14 cellular contexts compared by ENCODE assay signal in the genomic region with DNA sequence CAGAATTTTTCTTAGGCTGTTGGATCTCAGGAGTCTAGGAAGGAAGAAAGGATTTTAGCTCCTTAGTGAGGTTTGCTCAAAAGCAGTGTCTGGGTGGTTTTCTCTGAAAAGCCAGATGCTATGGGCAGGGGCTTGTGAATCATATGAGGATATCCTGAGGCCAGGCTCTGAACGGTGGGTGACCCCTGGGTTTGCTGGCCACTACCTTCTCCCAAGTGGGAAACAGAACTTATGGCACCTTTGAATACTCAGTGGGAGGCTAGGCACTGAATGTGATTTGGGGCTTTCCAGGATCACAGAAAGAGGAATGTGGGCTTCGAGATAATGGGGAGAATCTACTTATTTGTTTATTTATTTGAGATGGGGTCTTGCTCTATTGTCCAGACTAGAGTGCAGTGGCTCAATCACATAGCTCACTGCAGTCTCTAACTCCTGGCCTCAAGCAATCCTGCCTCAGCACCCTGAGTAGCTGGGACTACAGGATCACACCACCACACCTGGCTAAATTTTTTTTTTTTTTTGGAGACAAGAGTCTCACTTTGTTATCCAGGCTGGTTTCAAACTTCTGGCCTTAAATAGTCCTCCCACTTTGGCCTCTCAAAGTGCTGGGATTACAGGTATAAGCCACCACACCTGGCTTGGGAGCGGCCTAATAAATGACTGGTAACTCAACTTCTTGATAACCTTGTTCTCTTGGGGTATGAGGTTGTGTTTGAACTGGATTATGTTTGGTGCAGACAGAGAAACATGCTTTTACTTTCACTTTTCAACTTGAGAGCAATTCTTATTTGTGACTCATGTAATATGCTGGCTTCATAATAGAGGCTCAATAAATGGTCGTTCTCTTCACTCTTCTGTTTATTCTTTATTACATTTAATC.
A peak's percentile ranks its signal among the peaks of the same experiment; 100 is the strongest.
DNase-seq lines count a peak whose midpoint lies in the region; ATAC-seq, FAIRE-seq and TF ChIP-seq lines count a peak whose summit lies in the region.
"Had no signal": no experiment of that assay in that cellular context is flagged by ENCODE, and none has a peak within 500 bp of the region (broad histone marks: within the 10 kb centered on the region; RNA-seq: fewer than 3 reads in every experiment).

No MANE protein-coding gene starts in this region.

- H2AFZ ChIP-seq in OCI-LY7 (ENCODE audit: low read length) = no peak overlapping the region

- no peak overlapping the region for H3K4me2 ChIP-seq in OCI-LY7 (ENCODE audit: low read length)

- intact Hi-C loops in kidney (cut with DNase I) = no loop called here
- intact Hi-C loops in tibial artery (cut with DNase I; ENCODE audit: low total_unique reads) = no loop called here
- intact Hi-C loops in CD4-positive, alpha-beta memory T cell (cut with micrococcal nuclease) = no loop called here
- intact Hi-C loops in OCI-LY7 (cut with micrococcal nuclease; ENCODE audit: unreplicated experiment) = no loop called here
- intact Hi-C loops in body of pancreas (cut with DNase I) = no loop called here

- POLR2A ChIA-PET in CD4-positive, alpha-beta memory T cell (lab: Charles Lee; ENCODE audit: partially characterized antibody) = no interaction called here
- POLR2A ChIA-PET in OCI-LY7 (lab: Charles Lee) = interaction anchor here (0.6 kb wide), 2 partner anchors 1031 to 1505 kb away, joined by 3 to 4 read pairs; no protein-coding TSS in a partner anchor

- no peaks in the 10 kb centered on the region for H4K20me1 ChIP-seq in OCI-LY7 (ENCODE audit: insufficient read depth, low read length)

- peaks cover 12% of the 10 kb centered on the region for H3K27me3 Mint-ChIP-seq in activated T-cell treated with anti-CD3 and anti-CD28 coated beads, Interleukin-2, amount 50 U/mL, for 4 hours (ENCODE audit: low read depth)
- peaks cover 7% of the 10 kb centered on the region for H3K27me3 Mint-ChIP-seq in activated T-cell treated with anti-CD3 and anti-CD28 coated beads, Interleukin-2, amount 50 U/mL, for 72 hours (ENCODE audit: low read depth)
- H3K27me3 Mint-ChIP-seq in CD4-positive, alpha-beta memory T cell = peaks cover 8% of the 10 kb centered on the region in 2 donors

- DNase-seq in activated T-cell treated with anti-CD3 and anti-CD28 coated beads, Interleukin-2, amount 50 U/mL, for 4 hours = no peak
- no peak for DNase-seq in activated T-cell treated with anti-CD3 and anti-CD28 coated beads, Interleukin-2, amount 50 U/mL, for 72 hours
- DNase-seq in adipocyte (ENCODE audit: low read depth) (peak; percentile 15), kidney (no peak), tibial artery (no peak), OCI-LY7 (ENCODE audit: low spot score) (no peak), body of pancreas (no peak)
- no peak for DNase-seq in CD4-positive, alpha-beta memory T cell
- DNase-seq: stimulated activated CD4-positive, alpha-beta T cell treated with anti-CD3 and anti-CD28 coated beads, Interleukin-1b, Interleukin-23, amount 100 ng/mL, for 48 hours; stimulated activated naive CD4-positive, alpha-beta T cell had no signal

- H3K27ac ChIP-seq in kidney (ENCODE audit: low read depth in 2 of 2, low read length in 2 of 2) (peak overlapping the region; percentile 2 to 51), tibial artery (peak overlapping the region; percentile 73 to 80), OCI-LY7 (ENCODE audit: low read depth, low read length, poor library complexity, severe bottlenecking) (no peak overlapping the region), body of pancreas (no peak overlapping the region)
- no peak overlapping the region for H3K27ac ChIP-seq in CD4-positive, alpha-beta memory T cell (ENCODE audit: low read depth, low read length)
- H3K27ac ChIP-seq: neutrophil had no signal

- no peaks in the 10 kb centered on the region for H3K9me2 ChIP-seq in OCI-LY7 (ENCODE audit: insufficient read depth, low read length)

- no peak for FAIRE-seq in kidney (lab: Jason Lieb, UNC)
- FAIRE-seq: G401.6, keratinocyte had no signal

- H3K79me2 ChIP-seq in OCI-LY7 (ENCODE audit: insufficient read depth, low read depth, low read length) = no peaks in the 10 kb centered on the region

- no peak for TF ChIP-seq CTCF in kidney (IDR thresholded peaks at IDR 0.05; ENCODE audit: borderline replicate concordance, extremely low read depth, insufficient read depth)
- TF ChIP-seq CTCF in tibial artery (IDR thresholded peaks at IDR 0.05) = no peak
- TF ChIP-seq CTCF in OCI-LY7 (conservative IDR thresholded peaks at IDR 0.05; ENCODE audit: low read length) = no peak
- TF ChIP-seq CTCF in body of pancreas (IDR thresholded peaks at IDR 0.05) = no peak

- H3K36me3 ChIP-seq in adipocyte (ENCODE audit: control insufficient read depth, insufficient read depth, low read length, severe bottlenecking) (no peaks in the 10 kb centered on the region), kidney (ENCODE audit: control insufficient read depth in 1 of 2, insufficient read depth in 2 of 2, low read length in 2 of 2) (no peaks in the 10 kb centered on the region), tibial artery (no peaks in the 10 kb centered on the region), OCI-LY7 (ENCODE audit: insufficient read depth, low read length) (no peaks in the 10 kb centered on the region), body of pancreas (replicated peaks in 1 of 2; ENCODE audit: insufficient read depth in 1 of 2, low read depth in 2 of 2) (no peaks in the 10 kb centered on the region)
- no peaks in the 10 kb centered on the region for H3K36me3 ChIP-seq in CD4-positive, alpha-beta memory T cell (ENCODE audit: insufficient read depth, low read length)
- H3K36me3 ChIP-seq: neutrophil had no signal

- H3K4me3 ChIP-seq in adipocyte (ENCODE audit: low read length) = peak overlapping the region; percentile 54
- no peak overlapping the region for H3K4me3 ChIP-seq in kidney (ENCODE audit: low read length in 2 of 2)
- H3K4me3 ChIP-seq in tibial artery = no peak overlapping the region
- H3K4me3 ChIP-seq in CD4-positive, alpha-beta memory T cell (ENCODE audit: low read length in 2 of 2) = no peak overlapping the region
- no peak overlapping the region for H3K4me3 ChIP-seq in OCI-LY7 (ENCODE audit: low read depth, low read length, poor library complexity, severe bottlenecking)
- no peak overlapping the region for H3K4me3 ChIP-seq in body of pancreas

- H3K4me1 ChIP-seq in adipocyte (ENCODE audit: control insufficient read depth, insufficient read depth, low read length) (peaks cover 34% of the 10 kb centered on the region), kidney (ENCODE audit: control insufficient read depth in 1 of 2, insufficient read depth in 1 of 2, low read depth in 1 of 2, low read length in 2 of 2) (peaks cover 0 to 2% of the 10 kb centered on the region in 2 donors), tibial artery (peaks cover 0 to 34% (median 11%) of the 10 kb centered on the region in 4 donors), OCI-LY7 (ENCODE audit: insufficient read depth, low read length, poor library complexity, severe bottlenecking) (no peaks in the 10 kb centered on the region), body of pancreas (no peaks in the 10 kb centered on the region)
- H3K4me1 ChIP-seq in CD4-positive, alpha-beta memory T cell (ENCODE audit: insufficient read depth, low read length) = no peaks in the 10 kb centered on the region

- H3K9me3 Mint-ChIP-seq in activated T-cell treated with anti-CD3 and anti-CD28 coated beads, Interleukin-2, amount 50 U/mL, for 4 hours = peaks cover 9% of the 10 kb centered on the region
- peaks cover 2% of the 10 kb centered on the region in 2 donors for H3K9me3 Mint-ChIP-seq in activated T-cell treated with anti-CD3 and anti-CD28 coated beads, Interleukin-2, amount 50 U/mL, for 72 hours
- peaks cover 0 to 13% (median 10%) of the 10 kb centered on the region in 8 donors for H3K9me3 Mint-ChIP-seq in CD4-positive, alpha-beta memory T cell

- TF ChIP-seq POLR2A in body of pancreas (IDR thresholded peaks at IDR 0.05) = no peak

- no TSS peak for BruUV-seq in OCI-LY7 (replicated peaks; lab: Mats Ljungman, UMichigan)

- CTCF ChIA-PET in CD4-positive, alpha-beta memory T cell (lab: Charles Lee; ENCODE audit: partially characterized antibody) = interaction anchor here (1.2 to 1.6 kb wide), 2 partner anchors 9 to 11 kb away, joined by 3 to 4 read pairs; no protein-coding TSS in a partner anchor
- CTCF ChIA-PET in OCI-LY7 (lab: Charles Lee; ENCODE audit: unreplicated experiment) = no interaction called here

- 68 to 70% methylated on average over 4 of the region's 4 CpGs for WGBS in body of pancreas, 2 donors

- ATAC-seq in activated T-cell treated with anti-CD3 and anti-CD28 coated beads, Interleukin-2, amount 50 U/mL, for 4 hours = peak; percentile 34 to 56
- ATAC-seq in activated T-cell treated with anti-CD3 and anti-CD28 coated beads, Interleukin-2, amount 50 U/mL, for 72 hours (replicated peaks in 1 of 2) = no peak
- no peak for ATAC-seq in body of pancreas

- H3K9me3 ChIP-seq in adipocyte (ENCODE audit: control insufficient read depth, low read length) (peaks cover 20% of the 10 kb centered on the region), kidney (ENCODE audit: control insufficient read depth in 1 of 2, low read length in 2 of 2) (peaks cover 0 to 8% of the 10 kb centered on the region in 2 donors), tibial artery (peaks cover 0 to 11% (median 0%) of the 10 kb centered on the region in 3 donors), OCI-LY7 (ENCODE audit: low read length) (peaks cover 7% of the 10 kb centered on the region; the same call in 1 of the 2 replicates), body of pancreas (peaks cover 0 to 7% (median 0%) of the 10 kb centered on the region in 3 donors)
- H3K9me3 ChIP-seq in CD4-positive, alpha-beta memory T cell (ENCODE audit: control insufficient read depth in 1 of 2, low read length in 2 of 2) = no peaks in the 10 kb centered on the region
- H3K9me3 ChIP-seq: neutrophil had no signal

- no peak overlapping the region for H3K4me3 Mint-ChIP-seq in activated T-cell treated with anti-CD3 and anti-CD28 coated beads, Interleukin-2, amount 50 U/mL, for 4 hours
- no peak overlapping the region for H3K4me3 Mint-ChIP-seq in activated T-cell treated with anti-CD3 and anti-CD28 coated beads, Interleukin-2, amount 50 U/mL, for 72 hours
- peak overlapping the region in 2 of 8 donors; percentile 2 to 40 for H3K4me3 Mint-ChIP-seq in CD4-positive, alpha-beta memory T cell
- H3K4me3 Mint-ChIP-seq: T-helper 2 cell treated with Interferon-gamma antibody and Interleukin-4, amounts not matched to agents 5 μg/mL and 100 μg/mL, for 36 hours had no signal

- no peak overlapping the region for H3K27ac Mint-ChIP-seq in activated T-cell treated with anti-CD3 and anti-CD28 coated beads, Interleukin-2, amount 50 U/mL, for 72 hours
- H3K27ac Mint-ChIP-seq in CD4-positive, alpha-beta memory T cell = peak overlapping the region in 1 of 7 donors; percentile 18
- H3K27ac Mint-ChIP-seq: T-helper 2 cell treated with Interferon-gamma antibody and Interleukin-4, amounts not matched to agents 5 μg/mL and 100 μg/mL, for 36 hours had no signal

- H3K27me3 ChIP-seq in adipocyte (replicated peaks; ENCODE audit: control insufficient read depth, insufficient read depth, low read length) = peaks cover 5% of the 10 kb centered on the region
- H3K27me3 ChIP-seq in tibial artery = no peaks in the 10 kb centered on the region
- no peaks in the 10 kb centered on the region for H3K27me3 ChIP-seq in CD4-positive, alpha-beta memory T cell (ENCODE audit: insufficient read depth, low read length)
- no peaks in the 10 kb centered on the region for H3K27me3 ChIP-seq in body of pancreas

- no peaks in the 10 kb centered on the region for H3K36me3 Mint-ChIP-seq in activated T-cell treated with anti-CD3 and anti-CD28 coated beads, Interleukin-2, amount 50 U/mL, for 4 hours (ENCODE audit: insufficient read depth)
- peaks cover 0 to 3% of the 10 kb centered on the region in 2 donors for H3K36me3 Mint-ChIP-seq in activated T-cell treated with anti-CD3 and anti-CD28 coated beads, Interleukin-2, amount 50 U/mL, for 72 hours (ENCODE audit: insufficient read depth in 2 of 2)
- H3K36me3 Mint-ChIP-seq in CD4-positive, alpha-beta memory T cell = peaks cover 0 to 4% of the 10 kb centered on the region in 2 donors

- peak overlapping the region; percentile 78 for H3K9ac ChIP-seq in adipocyte (ENCODE audit: low read length)
- no peak overlapping the region for H3K9ac ChIP-seq in kidney (ENCODE audit: low read length in 2 of 2)

- H3K4me1 Mint-ChIP-seq in activated T-cell treated with anti-CD3 and anti-CD28 coated beads, Interleukin-2, amount 50 U/mL, for 4 hours (ENCODE audit: low read depth) = peaks cover 3% of the 10 kb centered on the region
- H3K4me1 Mint-ChIP-seq in activated T-cell treated with anti-CD3 and anti-CD28 coated beads, Interleukin-2, amount 50 U/mL, for 72 hours (ENCODE audit: low read depth) = no peaks in the 10 kb centered on the region
- H3K4me1 Mint-ChIP-seq in CD4-positive, alpha-beta memory T cell = peaks cover 0 to 11% (median 4%) of the 10 kb centered on the region in 4 donors

Comparison
In these comparisons a context has a peak if more than half of its experiments do, and no peak if none do; other contexts are left out.
1. ATAC-seq: peak in activated T-cell treated with anti-CD3 and anti-CD28 coated beads, Interleukin-2, amount 50 U/mL, for 4 hours (2 of 2); none in activated T-cell treated with anti-CD3 and anti-CD28 coated beads, Interleukin-2, amount 50 U/mL, for 72 hours (0 of 2) and body of pancreas (single experiment).
2. H3K27ac ChIP-seq: peak in kidney (2 of 2) and tibial artery (2 of 2); none in CD4-positive, alpha-beta memory T cell (single experiment), OCI-LY7 (single experiment) and body of pancreas (0 of 4).